8 cellular contexts compared by ENCODE assay signal in genomic region chr9:99823392-99824377, GRCh38. TPM values are rescaled to one million over a fixed set of nuclear protein-coding genes. Genes with fewer than 3 reads are reported as not detected.
A peak's percentile ranks its signal among the peaks of the same experiment; 100 is the strongest.
DNase-seq lines count a peak whose midpoint lies in the region; ATAC-seq, FAIRE-seq and TF ChIP-seq lines count a peak whose summit lies in the region.

No MANE protein-coding gene starts in this region.

- peak overlapping the region; percentile 83 for H3K4me3 ChIP-seq in HEK293 (ENCODE audit: low read depth, low read length)
- peak overlapping the region; percentile 90 for H3K4me3 ChIP-seq in WI38 (ENCODE audit: low read depth, low read length)
- H3K4me3 ChIP-seq in cardiac fibroblast (replicated peaks in 1 of 2; ENCODE audit: low read depth in 2 of 2, low read length in 2 of 2), result peak overlapping the region; percentile 86 to 91
- peak overlapping the region; percentile 66 to 90 (median 89) for H3K4me3 ChIP-seq in HepG2 (replicated peaks in 1 of 3; ENCODE audit: insufficient read depth in 1 of 3, low read depth in 2 of 3, low read length in 3 of 3)

- 0 out of 2 replicates have a peak, but pooled peaks cover 3% of the 10 kb centered on the region for H4K20me1 ChIP-seq in HepG2 (ENCODE audit: insufficient read depth, low read length)

- DNase-seq in AG08396 (ENCODE audit: low spot score), result peak; percentile 68
- peak; percentile 42 to 47 for DNase-seq in cardiac fibroblast (ENCODE audit: low read depth in 2 of 2)
- no peak for DNase-seq in HepG2 (ENCODE audit: low spot score)
- DNase-seq in stimulated activated CD4-positive, alpha-beta T cell treated with anti-CD3 and anti-CD28 coated beads, Interleukin-2, amount 100 ng/mL, for 4 hours (ENCODE audit: low read depth), result peak; percentile 92

- in situ Hi-C loops in HepG2 (cut with HindIII; ENCODE audit: extremely low pct_ligation_motif_present, low pct_unique_long_range_greater_than_20kb), result loop anchor here (5.0 to 10.0 kb wide), 2 partner anchors 84 to 181 kb away; partner anchors contain the start of gene STX17

- TF ChIP-seq EP300 in HepG2 (IDR thresholded peaks at IDR 0.05; ENCODE audit: low read depth in 2 of 2, low read length in 2 of 2) (no peak), HepG2 (CRISPR knock-in tag; IDR thresholded peaks at IDR 0.05; ENCODE audit: borderline replicate concordance) (no peak)

- no peaks in the 10 kb centered on the region for H3K36me3 ChIP-seq in HEK293 (ENCODE audit: control insufficient read depth in 2 of 2, insufficient read depth in 1 of 2, low read length in 2 of 2)
- no peaks in the 10 kb centered on the region for H3K36me3 ChIP-seq in HepG2 (replicated peaks in 1 of 2; ENCODE audit: control insufficient read depth in 1 of 2, insufficient read depth in 2 of 2, low read length in 2 of 2)

- H3K4me2 ChIP-seq in HepG2 (ENCODE audit: low read depth, low read length), result peak overlapping the region; percentile 100

- no peaks in the 10 kb centered on the region; the same call in 1 of the 2 replicates for H3K4me1 ChIP-seq in HEK293 (ENCODE audit: control insufficient read depth, insufficient read depth, low read length)
- H3K4me1 ChIP-seq in HepG2 (ENCODE audit: insufficient read depth, low read length), result peaks cover 40% of the 10 kb centered on the region

- TF ChIP-seq POLR2A in HepG2 (IDR thresholded peaks at IDR 0.05; ENCODE audit: insufficient read depth in 1 of 2, low read depth in 2 of 2, low read length in 2 of 2), result no peak

- CTCF ChIA-PET in HEK293 (lab: Yijun Ruan, JAX) (interaction anchor here (0.9 to 1.6 kb wide), 4 partner anchors 14 to 204 kb away, joined by 3 to 5 read pairs (median 5); no protein-coding TSS in a partner anchor), HepG2 (lab: Yijun Ruan, JAX; ENCODE audit: low intra/inter-chr PET ratio, low total read pairs) (no interaction called here)

- ATAC-seq in HepG2, result peak; percentile 5; the same call in 1 of the 3 replicates
- no peak for ATAC-seq in GM21576 (IDR thresholded peaks at IDR 0.05; ENCODE audit: unreplicated experiment)
- no peak for ATAC-seq in GM21515 (IDR thresholded peaks at IDR 0.05; ENCODE audit: unreplicated experiment)

- H3K9me3 ChIP-seq in HEK293 (ENCODE audit: control insufficient read depth, insufficient read depth, low read depth, low read length), result no peaks in the 10 kb centered on the region
- H3K9me3 ChIP-seq in HepG2 (ENCODE audit: low read length), result no peaks in the 10 kb centered on the region

- BruUV-seq in HepG2 (replicated peaks; lab: Mats Ljungman, UMichigan), result no TSS peak

- no peak for TF ChIP-seq RAD21 in HepG2 (CRISPR knock-in tag; IDR thresholded peaks at IDR 0.05)

- whole genome bisulfite sequencing in HepG2 (ENCODE audit: low lambda C conversion rate), result 3% methylated on average over 55 of the region's 61 CpGs

- H2AFZ ChIP-seq in HepG2 (ENCODE audit: low read length), result no peak overlapping the region

- peaks cover 7 to 51% of the 10 kb centered on the region in 2 experiments; a peak in 4 of 5 replicates for H3K27me3 ChIP-seq in HepG2 (ENCODE audit: control insufficient read depth in 1 of 2, insufficient read depth in 2 of 2, low read length in 2 of 2)

- H3K9ac ChIP-seq in HepG2 (ENCODE audit: insufficient read depth, low read depth, low read length), result peak overlapping the region; percentile 44; the same call in 1 of the 2 replicates

- TF ChIP-seq CTCF in HEK293 (tag by site-specific recombination; IDR thresholded peaks at IDR 0.05) (no peak), WI38 (IDR thresholded peaks at IDR 0.05; ENCODE audit: low read depth, low read length) (no peak), cardiac fibroblast (IDR thresholded peaks at IDR 0.05; ENCODE audit: low read depth, low read length) (no peak), HepG2 (CRISPR knock-in tag; IDR thresholded peaks at IDR 0.05) (no peak)

- H3K79me2 ChIP-seq in HepG2 (ENCODE audit: insufficient read depth, low read length), result peaks cover under 1% of the 10 kb centered on the region

- POLR2A ChIA-PET in HEK293 (lab: Yijun Ruan, JAX) (no interaction called here), HepG2 (lab: Yijun Ruan, JAX) (interaction anchor here (1.4 kb wide), 1 partner anchor 602 kb away, joined by 4 read pairs; the partner anchor contains the start of genes ALG2 and SEC61B)

- no peak for FAIRE-seq in HepG2 (lab: Jason Lieb, UNC)

- intact Hi-C loops in HepG2 (cut with micrococcal nuclease; ENCODE audit: unreplicated experiment), result loop anchor here (1.0 to 5.0 kb wide), 2 partner anchors 188 to 651 kb away; no protein-coding TSS in a partner anchor

- no peak overlapping the region for H3K27ac ChIP-seq in HEK293 (ENCODE audit: extremely low read depth, low read depth, low read length)
- no peak overlapping the region for H3K27ac ChIP-seq in HepG2 (ENCODE audit: extremely low read length, insufficient read depth, low read length)

TF ChIP-seq in HEK293, 187 proteins besides CTCF, POLR2A, EP300 and RAD21 (continues in another document):
- TF ChIP-seq GLIS1 (tag by site-specific recombination; IDR thresholded peaks at IDR 0.05) (0 out of 2 replicates have a peak, but pooled peaks have one; percentile 9), ZFHX2 (tag by site-specific recombination; conservative IDR thresholded peaks at IDR 0.05) (peak; percentile 75), ZNF791 (tag by site-specific recombination; IDR thresholded peaks at IDR 0.05) (no peak), ZNF610 (tag by site-specific recombination; IDR thresholded peaks at IDR 0.05; ENCODE audit: borderline replicate concordance) (0 out of 2 replicates have a peak, but pooled peaks have one; percentile 31), SP3 (tag by site-specific recombination; IDR thresholded peaks at IDR 0.05) (peak; percentile 22; the same call in 1 of the 2 replicates), EGR2 (tag by site-specific recombination; IDR thresholded peaks at IDR 0.05; ENCODE audit: low read depth) (peak; percentile 54; the same call in 1 of the 2 replicates), SP2 (tag by site-specific recombination; IDR thresholded peaks at IDR 0.05) (peak; percentile 46; the same call in 1 of the 2 replicates), IKZF3 (tag by site-specific recombination; IDR thresholded peaks at IDR 0.05) (peak; percentile 44; the same call in 1 of the 2 replicates)

TF ChIP-seq in HepG2, 621 proteins besides CTCF, POLR2A, EP300 and RAD21 (continues in another document):
- TF ChIP-seq SNRNP70 (IDR thresholded peaks at IDR 0.05; ENCODE audit: low read depth, low read length) (no peak), FOXP4 (CRISPR knock-in tag; IDR thresholded peaks at IDR 0.05) (no peak), ATF4 (CRISPR knock-in tag; IDR thresholded peaks at IDR 0.05) (no peak), MTA1 (CRISPR knock-in tag; IDR thresholded peaks at IDR 0.05; ENCODE audit: borderline replicate concordance) (no peak), SMAD3 (CRISPR knock-in tag; IDR thresholded peaks at IDR 0.05) (no peak)

RNA-seq across cellular contexts. Expression of gene NR4A3, which starts 2.0 kb away (rescaled TPM):
- total RNA-seq in HepG2 (2016; rRNA removed; fragmentation: Illumina TruSeq; extraction: Trizol), result 0.02 TPM in 1 of 2 replicates, not detected in the other
- total RNA-seq in HepG2 (2016; cell fraction: cytosol; rRNA removed; fragmentation: Illumina TruSeq; extraction: Trizol; ENCODE audit: low read depth), result not detected in 2 replicates
- 0.03 TPM in 1 of 2 replicates, not detected in the other for total RNA-seq in HepG2 (2016; cell fraction: insoluble cytoplasmic fraction; rRNA removed; fragmentation: Illumina TruSeq; extraction: Trizol)
- total RNA-seq in HepG2 (2016; cell fraction: membrane; rRNA removed; fragmentation: Illumina TruSeq; extraction: Trizol), result 0.03 TPM in 1 of 2 replicates, not detected in the other
- total RNA-seq in HepG2 (2016; cell fraction: nucleus; rRNA removed; fragmentation: Illumina TruSeq; extraction: Trizol), result 0.25 and 0.31 TPM in 2 replicates
- 0.03 and 0.09 TPM in 2 replicates for polyA plus RNA-seq in HepG2 (2011; rRNA removed)
- 0.03 TPM in 1 of 2 replicates, not detected in the other for polyA plus RNA-seq in HepG2 (2011; cell fraction: cytosol; rRNA removed)
- polyA plus RNA-seq in HepG2 (2011; cell fraction: nucleus; rRNA removed), result 0.09 and 0.14 TPM in 2 replicates
- polyA plus RNA-seq in HepG2 (2012), result 0.07 TPM in 1 of 2 replicates, not detected in the other
- polyA plus RNA-seq in HepG2 (2016; cell fraction: cytosol; fragmentation: Illumina TruSeq; extraction: Trizol; ENCODE audit: low read depth), result not detected in 2 replicates
- polyA plus RNA-seq in HepG2 (2016; cell fraction: insoluble cytoplasmic fraction; fragmentation: Illumina TruSeq; extraction: Trizol; ENCODE audit: low read depth), result 0.04 and 0.07 TPM in 2 replicates
- polyA plus RNA-seq in HepG2 (2016; cell fraction: membrane; fragmentation: Illumina TruSeq; extraction: Trizol; ENCODE audit: low read depth), result not detected in 2 replicates
- polyA plus RNA-seq in HepG2 (2016; cell fraction: nucleus; fragmentation: Illumina TruSeq; extraction: Trizol; ENCODE audit: insufficient read depth, low read depth), result not detected in 2 replicates
- 0.06 and 5.7 TPM in 2 replicates for polyA minus RNA-seq in HepG2 (2011; rRNA and poly(A)+ RNA removed; ENCODE audit: low replicate concordance)
- 0.18 TPM in 1 of 2 replicates, not detected in the other for polyA minus RNA-seq in HepG2 (2011; cell fraction: cytosol; rRNA and poly(A)+ RNA removed)
- 0.50 and 0.64 TPM in 2 replicates for polyA minus RNA-seq in HepG2 (2011; cell fraction: nucleus; rRNA and poly(A)+ RNA removed)
